8 cellular contexts compared by ENCODE assay signal in the genomic region with DNA sequence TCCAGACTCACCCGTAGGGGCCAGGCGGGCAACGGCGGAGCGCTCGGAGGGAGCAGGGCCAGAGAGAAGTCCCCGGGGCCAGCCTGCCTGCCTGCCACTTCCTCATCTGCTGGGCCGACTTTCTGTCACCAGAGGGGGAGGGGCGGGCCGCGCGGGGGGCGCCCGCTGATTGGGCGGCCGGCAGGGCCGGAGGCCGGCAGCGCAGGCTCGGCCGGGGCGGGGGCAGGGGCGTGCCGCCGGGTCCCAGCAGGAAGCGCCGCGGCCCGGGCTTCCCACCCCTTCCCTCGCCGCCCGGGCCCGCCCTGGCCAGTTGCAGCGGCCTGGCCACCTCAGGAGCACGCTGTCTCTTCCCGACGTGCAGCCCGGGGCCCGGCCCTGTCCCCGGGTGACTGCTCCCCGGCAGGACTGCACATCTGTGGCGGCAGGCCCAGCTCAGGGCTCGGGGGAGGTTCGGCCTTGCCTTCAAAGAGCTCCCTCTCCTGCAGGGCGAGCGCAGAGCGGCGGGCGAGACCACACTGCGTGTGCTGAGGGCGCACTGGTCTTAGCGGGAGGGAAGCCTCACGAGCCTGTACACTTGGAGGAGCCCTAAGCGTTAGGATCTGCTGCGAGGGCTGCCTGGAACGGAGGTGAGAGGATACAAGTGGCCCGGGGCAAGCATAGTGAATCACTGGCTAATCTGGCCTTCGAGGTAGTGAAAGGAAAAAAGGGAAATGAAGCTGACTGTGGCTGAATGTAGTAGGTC. TPM values are rescaled to one million over a fixed set of nuclear protein-coding genes. Genes with fewer than 3 reads are reported as not detected.
A peak's percentile ranks its signal among the peaks of the same experiment; 100 is the strongest.
DNase-seq lines count a peak whose midpoint lies in the region; ATAC-seq and TF ChIP-seq lines count a peak whose summit lies in the region.

A gene (minus strand): TSS at position 108 of the 742 bp plus-strand sequence. CDS start 2,402 bp downstream, outside the sequence.

- POLR2A ChIA-PET in activated CD4-positive, alpha-beta memory T cell treated with anti-CD3 and anti-CD28 coated beads for 36 hours (lab: Charles Lee), result interaction anchor here (0.6 to 3.0 kb wide), 11 partner anchors 10 to 601 kb away, joined by 3 to 28 read pairs (median 4); a partner anchor contains a TSS

- H3K27me3 ChIP-seq in CD4-positive, CD25-positive, alpha-beta regulatory T cell (ENCODE audit: control insufficient read depth, insufficient read depth, low read length), result no peaks in the 10 kb centered on the region
- no peaks in the 10 kb centered on the region for H3K27me3 ChIP-seq in lung (ENCODE audit: control insufficient read depth, insufficient read depth)

- intact Hi-C loops in activated CD4-positive, alpha-beta memory T cell treated with anti-CD3 and anti-CD28 coated beads for 36 hours (cut with micrococcal nuclease), result loop anchor here (1.0 to 10.0 kb wide), 5 partner anchors 10 to 1447 kb away; a partner anchor contains a TSS

- 0 to 1% methylated on average over 39 to 58 of the region's 58 CpGs for WGBS in lung, 2 donors

- peak; percentile 83 to 84 for ATAC-seq in CD4-positive, CD25-positive, alpha-beta regulatory T cell (ENCODE audit: low read depth in 2 of 2)
- ATAC-seq in GM19397 (IDR thresholded peaks at IDR 0.05; ENCODE audit: unreplicated experiment) (peak; percentile 80), lung (ENCODE audit: insufficient read depth, low FRiP score) (peak; percentile 91)

- H3K27ac Mint-ChIP-seq in CD4-positive, CD25-positive, alpha-beta regulatory T cell, result peak within 1 kb of the TSS; percentile 90 to 96 (median 91)
- peak within 1 kb of the TSS; percentile 91 for H3K27ac Mint-ChIP-seq in activated CD4-positive, alpha-beta memory T cell treated with anti-CD3 and anti-CD28 coated beads for 36 hours

- peak within 1 kb of the TSS; percentile 80 for H3K27ac ChIP-seq in CD4-positive, CD25-positive, alpha-beta regulatory T cell (ENCODE audit: insufficient read depth, low read length, poor library complexity, severe bottlenecking)
- H3K27ac ChIP-seq in lung (ENCODE audit: low read depth in 1 of 2, low read length in 1 of 2), result peak within 1 kb of the TSS; percentile 98

- CTCF ChIA-PET in activated CD4-positive, alpha-beta memory T cell treated with anti-CD3 and anti-CD28 coated beads for 36 hours (lab: Charles Lee), result interaction anchor here (0.6 to 1.6 kb wide), 11 partner anchors 10 to 455 kb away, joined by 3 to 14 read pairs (median 3); a partner anchor contains a TSS

- H3K36me3 ChIP-seq in CD4-positive, CD25-positive, alpha-beta regulatory T cell (ENCODE audit: control insufficient read depth, insufficient read depth, low read length), result peaks cover 25% of the 10 kb centered on the region
- peaks cover 11 to 23% of the 10 kb centered on the region in 2 donors for H3K36me3 ChIP-seq in lung (ENCODE audit: control insufficient read depth in 2 of 2, insufficient read depth in 2 of 2, low read length in 2 of 2)

- TF ChIP-seq CTCF in lung (IDR thresholded peaks at IDR 0.05; ENCODE audit: control extremely low read depth, extremely low read depth), result no peak

- H3K4me3 ChIP-seq in CD4-positive, CD25-positive, alpha-beta regulatory T cell (ENCODE audit: low read depth, low read length), result peak within 1 kb of the TSS; percentile 87
- peak within 1 kb of the TSS; percentile 88 for H3K4me3 ChIP-seq in lung

- no peaks in the 10 kb centered on the region for H3K9me3 Mint-ChIP-seq in CD4-positive, CD25-positive, alpha-beta regulatory T cell
- no peaks in the 10 kb centered on the region for H3K9me3 Mint-ChIP-seq in activated CD4-positive, alpha-beta memory T cell treated with anti-CD3 and anti-CD28 coated beads for 36 hours

- H3K36me3 Mint-ChIP-seq in CD4-positive, CD25-positive, alpha-beta regulatory T cell, result peaks cover 15% of the 10 kb centered on the region
- peaks cover 22% of the 10 kb centered on the region for H3K36me3 Mint-ChIP-seq in activated CD4-positive, alpha-beta memory T cell treated with anti-CD3 and anti-CD28 coated beads for 36 hours

- peaks cover 14 to 54% (median 25%) of the 10 kb centered on the region in 4 donors for H3K4me1 Mint-ChIP-seq in CD4-positive, CD25-positive, alpha-beta regulatory T cell
- H3K4me1 Mint-ChIP-seq in activated CD4-positive, alpha-beta memory T cell treated with anti-CD3 and anti-CD28 coated beads for 36 hours (ENCODE audit: low read depth), result peaks cover 29% of the 10 kb centered on the region

- H3K4me1 ChIP-seq in CD4-positive, CD25-positive, alpha-beta regulatory T cell (ENCODE audit: control insufficient read depth, insufficient read depth, low read length, poor library complexity, severe bottlenecking), result peaks cover 28% of the 10 kb centered on the region
- peaks cover 7 to 10% of the 10 kb centered on the region in 2 donors for H3K4me1 ChIP-seq in lung (ENCODE audit: control insufficient read depth in 2 of 2, insufficient read depth in 2 of 2, low read length in 2 of 2)

- H3K4me3 Mint-ChIP-seq in CD4-positive, CD25-positive, alpha-beta regulatory T cell, result peak within 1 kb of the TSS; percentile 88 to 97 (median 92)
- H3K4me3 Mint-ChIP-seq in activated CD4-positive, alpha-beta memory T cell treated with anti-CD3 and anti-CD28 coated beads for 36 hours, result peak within 1 kb of the TSS; percentile 93

- no peaks in the 10 kb centered on the region for H3K9me3 ChIP-seq in CD4-positive, CD25-positive, alpha-beta regulatory T cell (ENCODE audit: control insufficient read depth in 2 of 2, low read length in 2 of 2)
- H3K9me3 ChIP-seq in lung (ENCODE audit: control insufficient read depth in 2 of 2, insufficient read depth in 1 of 2, low read length in 1 of 2), result no peaks in the 10 kb centered on the region

- no peaks in the 10 kb centered on the region for H3K27me3 Mint-ChIP-seq in CD4-positive, CD25-positive, alpha-beta regulatory T cell
- H3K27me3 Mint-ChIP-seq in activated CD4-positive, alpha-beta memory T cell treated with anti-CD3 and anti-CD28 coated beads for 36 hours, result no peaks in the 10 kb centered on the region

- peak; percentile 73 to 91 (median 83) for DNase-seq in CD4-positive, CD25-positive, alpha-beta regulatory T cell
- DNase-seq in HK-2 (ENCODE audit: unreplicated experiment) (peak; percentile 95), NCI-H82 treated with DMSO at 0.1 percent for 48 hours (lab: John Stamatoyannopoulos, UW; ENCODE audit: unreplicated experiment) (peak; percentile 66), ecto neural progenitor cell (ENCODE audit: low spot score) (peak; percentile 95), lung (ENCODE audit: low spot score) (peak; percentile 93)
- peak; percentile 94 for DNase-seq in activated CD4-positive, alpha-beta memory T cell treated with anti-CD3 and anti-CD28 coated beads for 36 hours
- peak; percentile 63 to 91 (median 68) for DNase-seq in stimulated activated CD4-positive, alpha-beta T cell treated with anti-CD3 and anti-CD28 coated beads, TNF-alpha, amount 100 ng/mL, for 4 hours (ENCODE audit: low read depth in 3 of 3)

RNA-seq across cellular contexts. Expression of the gene that starts here (rescaled TPM):
- 37.1 TPM for total RNA-seq in CD4-positive, CD25-positive, alpha-beta regulatory T cell
- polyA plus RNA-seq in CD4-positive, CD25-positive, alpha-beta regulatory T cell, result 100 to 1,000 TPM in 1 of 4 donors, 10 to 100 TPM in 3; 74.5 to 114 (median 77.7) TPM
- 10 to 100 TPM; 63.4 to 64.7 TPM for total RNA-seq in activated CD4-positive, alpha-beta memory T cell treated with anti-CD3 and anti-CD28 coated beads for 36 hours
- total RNA-seq in lung, result 100 to 1,000 TPM in 1 of 2 donors, 10 to 100 TPM in 1; 41.2 to 126 TPM
- polyA plus RNA-seq in lung, result 100 to 1,000 TPM in 1 of 2 donors, 10 to 100 TPM in 1; 79.1 to 174 TPM

Comparison
In these comparisons a context has a peak if more than half of its experiments do, and no peak if none do; other contexts are left out.
1. Peak in every context shown above with its lines: DNase-seq, ATAC-seq, H3K4me3 ChIP-seq and H3K27ac ChIP-seq.